ENCODE assay signal across 1 cellular context in the genomic region with DNA sequence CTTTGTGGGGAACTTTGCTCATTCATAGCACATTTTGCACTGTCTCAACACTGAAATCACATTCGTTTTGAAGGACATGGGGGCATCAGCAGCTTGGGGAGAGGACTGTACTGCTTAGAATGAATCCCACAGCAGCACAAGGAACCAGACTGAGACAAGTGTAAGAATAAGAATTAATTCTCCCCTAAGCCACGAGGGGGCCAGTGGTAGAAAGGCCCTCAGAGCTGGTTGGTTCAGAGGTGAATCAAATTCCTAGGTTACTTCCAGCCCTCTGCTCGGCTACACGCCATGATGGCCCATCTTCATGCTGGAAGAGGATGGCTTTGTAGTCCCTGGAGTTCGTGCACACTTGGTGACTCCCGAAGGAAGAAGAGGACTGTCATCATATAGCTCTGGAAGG.
TF ChIP-seq lines count a peak whose summit lies in the region.

No MANE protein-coding gene starts in this region.

TF ChIP-seq in HepG2, 621 proteins besides CTCF, POLR2A, EP300 and RAD21 (continued from another document):
- TF ChIP-seq, protein P1, sequence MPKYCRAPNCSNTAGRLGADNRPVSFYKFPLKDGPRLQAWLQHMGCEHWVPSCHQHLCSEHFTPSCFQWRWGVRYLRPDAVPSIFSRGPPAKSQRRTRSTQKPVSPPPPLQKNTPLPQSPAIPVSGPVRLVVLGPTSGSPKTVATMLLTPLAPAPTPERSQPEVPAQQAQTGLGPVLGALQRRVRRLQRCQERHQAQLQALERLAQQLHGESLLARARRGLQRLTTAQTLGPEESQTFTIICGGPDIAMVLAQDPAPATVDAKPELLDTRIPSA (CRISPR knock-in tag; IDR thresholded peaks at IDR 0.05; ENCODE audit: borderline replicate concordance), result no peak
